Comparison of ENCODE assay signal across 8 cellular contexts in genomic region chr4:37976991-37977470, GRCh38. TPM values are rescaled to one million over a fixed set of nuclear protein-coding genes. Genes with fewer than 3 reads are reported as not detected.
DNase-seq lines count a peak whose midpoint lies in the region; ATAC-seq and TF ChIP-seq lines count a peak whose summit lies in the region.

No MANE protein-coding gene starts in this region.

- peak overlapping the region; percentile 88 for H3K4me3 ChIP-seq in upper lobe of right lung

- H3K27ac ChIP-seq in KOPT-K1 (ENCODE audit: low read depth, low read length, poor library complexity, severe bottlenecking) (peak overlapping the region; percentile 72), upper lobe of right lung (peak overlapping the region; percentile 92)

- H3K27me3 Mint-ChIP-seq in activated naive CD8-positive, alpha-beta T cell treated with anti-CD3 and anti-CD28 coated beads for 36 hours: no peaks in the 10 kb centered on the region

- H3K9me3 ChIP-seq in KOPT-K1 (ENCODE audit: insufficient read depth, low read length, poor library complexity, severe bottlenecking): no peaks in the 10 kb centered on the region
- no peaks in the 10 kb centered on the region for H3K9me3 ChIP-seq in upper lobe of right lung

- H3K36me3 ChIP-seq in KOPT-K1 (ENCODE audit: insufficient read depth, low read length): no peaks in the 10 kb centered on the region
- H3K36me3 ChIP-seq in upper lobe of right lung: no peaks in the 10 kb centered on the region

- ATAC-seq in GM21786 (IDR thresholded peaks at IDR 0.05; ENCODE audit: unreplicated experiment): peak; percentile 71
- peak; percentile 86 for ATAC-seq in Right ventricle myocardium superior (ENCODE audit: poor library complexity)
- peak; percentile 92 for ATAC-seq in upper lobe of right lung

- peaks cover 33% of the 10 kb centered on the region for H3K4me1 Mint-ChIP-seq in activated naive CD8-positive, alpha-beta T cell treated with anti-CD3 and anti-CD28 coated beads for 36 hours

- TF ChIP-seq CTCF in upper lobe of right lung (IDR thresholded peaks at IDR 0.05): no peak

- H3K9me3 Mint-ChIP-seq in activated naive CD8-positive, alpha-beta T cell treated with anti-CD3 and anti-CD28 coated beads for 36 hours: no peaks in the 10 kb centered on the region

- intact Hi-C loops in Right ventricle myocardium superior (cut with DNase I) (loop anchor here (5.0 to 10.0 kb wide), 3 partner anchors 50 to 172 kb away; partner anchors contain the start of gene TBC1D1), upper lobe of right lung (cut with DNase I) (no loop called here)

- no peaks in the 10 kb centered on the region for H3K27me3 ChIP-seq in upper lobe of right lung

- no peaks in the 10 kb centered on the region for H3K36me3 Mint-ChIP-seq in activated naive CD8-positive, alpha-beta T cell treated with anti-CD3 and anti-CD28 coated beads for 36 hours

- peaks cover 15% of the 10 kb centered on the region for H3K4me1 ChIP-seq in upper lobe of right lung

- peak; percentile 84 for DNase-seq in EL
- peak; percentile 71 for DNase-seq in SKM-1 treated with dmso at 0.1 percent for 144 hours (lab: John Stamatoyannopoulos, UW; ENCODE audit: unreplicated experiment)
- DNase-seq in activated naive CD8-positive, alpha-beta T cell treated with anti-CD3 and anti-CD28 coated beads for 36 hours: peak; percentile 85
- peak; percentile 91 for DNase-seq in Right ventricle myocardium superior
- DNase-seq in pons (ENCODE audit: low spot score): peak; percentile 31
- DNase-seq in upper lobe of right lung: peak; percentile 92

- H3K4me3 Mint-ChIP-seq in activated naive CD8-positive, alpha-beta T cell treated with anti-CD3 and anti-CD28 coated beads for 36 hours: peak overlapping the region; percentile 62

- peak overlapping the region; percentile 56 for H3K27ac Mint-ChIP-seq in activated naive CD8-positive, alpha-beta T cell treated with anti-CD3 and anti-CD28 coated beads for 36 hours

RNA-seq across cellular contexts. Expression of gene PTTG2, which starts 16.8 kb away (rescaled TPM):
- under 1 TPM in 1 of 2 experiments, not detected in 1; 0.34 TPM for total RNA-seq in activated naive CD8-positive, alpha-beta T cell treated with anti-CD3 and anti-CD28 coated beads for 36 hours
- total RNA-seq in Right ventricle myocardium superior: 0.67 TPM
- 0.84 TPM for total RNA-seq in upper lobe of right lung

Comparison
In these comparisons a context has a peak if more than half of its experiments do, and no peak if none do; other contexts are left out.
1. Peak in every context shown above with its lines: DNase-seq, ATAC-seq, H3K4me3 ChIP-seq and H3K27ac ChIP-seq.
2. DNase-seq: peak in every context shown above with its lines; median percentile 92 in upper lobe of right lung; 91 in Right ventricle myocardium superior; 85 in activated naive CD8-positive, alpha-beta T cell treated with anti-CD3 and anti-CD28 coated beads for 36 hours; 84 in EL; 71 in SKM-1 treated with dmso at 0.1 percent for 144 hours; 31 in pons.